31 cellular contexts compared by ENCODE assay signal in the genomic region with DNA sequence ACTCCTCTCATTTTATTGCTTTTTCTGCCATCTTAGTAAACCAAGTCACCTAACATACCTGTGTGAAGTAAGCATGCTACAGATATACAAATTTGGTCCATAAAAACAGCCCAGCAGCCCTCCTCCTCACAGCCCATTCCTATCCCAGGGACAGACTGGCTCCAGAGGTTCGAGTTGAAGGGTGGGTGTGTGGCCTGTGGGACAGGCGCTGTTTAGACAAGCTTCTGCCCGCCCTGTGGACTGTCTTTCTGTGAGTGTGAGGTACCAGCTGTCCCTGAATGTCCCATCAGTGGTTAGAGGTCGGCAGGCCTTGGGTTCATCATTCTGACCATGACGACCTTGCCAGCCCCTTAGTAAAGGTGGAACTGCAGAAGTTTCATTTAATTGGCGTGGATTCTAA.
A peak's percentile ranks its signal among the peaks of the same experiment; 100 is the strongest.
DNase-seq lines count a peak whose midpoint lies in the region; ATAC-seq and TF ChIP-seq lines count a peak whose summit lies in the region.
"Had no signal": no experiment of that assay in that cellular context is flagged by ENCODE, and none has a peak within 500 bp of the region (broad histone marks: within the 10 kb centered on the region; RNA-seq: fewer than 3 reads in every experiment).

No MANE protein-coding gene starts in this region.

- no peaks in the 10 kb centered on the region for H3K9me2 ChIP-seq in OCI-LY1 (ENCODE audit: low read depth, low read length)

- H3K27me3 ChIP-seq in OCI-LY1 (ENCODE audit: insufficient read depth, low read length), result no peaks in the 10 kb centered on the region
- H3K27me3 ChIP-seq: right lobe of liver, stomach, uterus had no signal

- H3K9ac ChIP-seq in OCI-LY1 (ENCODE audit: low read length), result peak overlapping the region; percentile 98

- H3K4me1 ChIP-seq in OCI-LY1 (ENCODE audit: insufficient read depth, low read length, severe bottlenecking), result peaks cover 98% of the 10 kb centered on the region
- H3K4me1 ChIP-seq: A549, right lobe of liver, SJSA1, uterus had no signal

- POLR2A ChIA-PET in activated CD8-positive, alpha-beta T cell treated with anti-CD3 and anti-CD28 coated beads, Interleukin-2, amount 10 ng/mL, durations not matched to agents 7 days and 5 days (lab: Charles Lee), result no interaction called here
- POLR2A ChIA-PET in activated CD8-positive, alpha-beta T cell treated with anti-CD3 and anti-CD28 coated beads for 36 hours (lab: Charles Lee), result interaction anchor here (1.4 kb wide), 1 partner anchor 18 kb away, joined by 4 read pairs; no protein-coding TSS in a partner anchor
- POLR2A ChIA-PET in activated CD4-positive, alpha-beta T cell treated with anti-CD3 and anti-CD28 coated beads for 36 hours (lab: Charles Lee), result interaction anchor here (0.5 kb wide), 1 partner anchor 70 kb away, joined by 3 read pairs; no protein-coding TSS in a partner anchor

- no peak for ATAC-seq in activated CD8-positive, alpha-beta T cell treated with anti-CD3 and anti-CD28 coated beads, Interleukin-2, amount 10 ng/mL, durations not matched to agents 7 days and 5 days
- no peak for ATAC-seq in activated CD8-positive, alpha-beta T cell treated with anti-CD3 and anti-CD28 coated beads for 36 hours
- no peak for ATAC-seq in activated CD4-positive, alpha-beta T cell treated with anti-CD3 and anti-CD28 coated beads for 36 hours
- ATAC-seq: A549; activated naive CD8-positive, alpha-beta T cell treated with anti-CD3 and anti-CD28 coated beads, Interleukin-2, amount 50 U/mL, for 24 hours; CD8-positive, alpha-beta T cell; esophagus mucosa; GM12878; naive thymus-derived CD4-positive, alpha-beta T cell; right lobe of liver; WTC11 had no signal

- CTCF ChIA-PET in activated CD8-positive, alpha-beta T cell treated with anti-CD3 and anti-CD28 coated beads, Interleukin-2, amount 10 ng/mL, durations not matched to agents 7 days and 5 days (lab: Charles Lee), result no interaction called here
- CTCF ChIA-PET in activated CD8-positive, alpha-beta T cell treated with anti-CD3 and anti-CD28 coated beads for 36 hours (lab: Charles Lee), result no interaction called here
- CTCF ChIA-PET in activated CD4-positive, alpha-beta T cell treated with anti-CD3 and anti-CD28 coated beads for 36 hours (lab: Charles Lee), result interaction anchor here (1.6 kb wide), 1 partner anchor 12 kb away, joined by 4 read pairs; no protein-coding TSS in a partner anchor

- H3K79me2 ChIP-seq in OCI-LY1 (ENCODE audit: insufficient read depth, low read length), result no peaks in the 10 kb centered on the region

- no peaks in the 10 kb centered on the region for H4K20me1 ChIP-seq in OCI-LY1 (ENCODE audit: insufficient read depth, low read length)

- peaks cover 11% of the 10 kb centered on the region for H3K27me3 Mint-ChIP-seq in activated CD8-positive, alpha-beta T cell treated with anti-CD3 and anti-CD28 coated beads, Interleukin-2, amount 10 ng/mL, durations not matched to agents 7 days and 5 days (ENCODE audit: low read depth)
- peaks cover 2% of the 10 kb centered on the region for H3K27me3 Mint-ChIP-seq in activated CD8-positive, alpha-beta T cell treated with anti-CD3 and anti-CD28 coated beads for 36 hours
- no peaks in the 10 kb centered on the region for H3K27me3 Mint-ChIP-seq in activated CD4-positive, alpha-beta T cell treated with anti-CD3 and anti-CD28 coated beads for 36 hours
- H3K27me3 Mint-ChIP-seq: activated CD4-positive, alpha-beta memory T cell treated with anti-CD3 and anti-CD28 coated beads for 36 hours; activated naive CD8-positive, alpha-beta T cell treated with anti-CD3 and anti-CD28 coated beads, Interleukin-2, amount 50 U/mL, for 24 hours; progenitor cell of endocrine pancreas had no signal

- DNase-seq in activated CD8-positive, alpha-beta T cell treated with anti-CD3 and anti-CD28 coated beads, Interleukin-2, amount 10 ng/mL, durations not matched to agents 7 days and 5 days, result peak; percentile 11
- no peak for DNase-seq in activated CD8-positive, alpha-beta T cell treated with anti-CD3 and anti-CD28 coated beads for 36 hours
- DNase-seq in GM03348 (ENCODE audit: low spot score), result peak; percentile 4
- DNase-seq in mesenteric fat pad (ENCODE audit: low spot score), result peak; percentile 37
- no peak for DNase-seq in SIG-M5 (lab: John Stamatoyannopoulos, UW)
- DNase-seq in COR-L47 (lab: John Stamatoyannopoulos, UW), result no peak
- DNase-seq in activated CD4-positive, alpha-beta T cell treated with anti-CD3 and anti-CD28 coated beads for 36 hours, result no peak
- DNase-seq: activated naive CD8-positive, alpha-beta T cell treated with anti-CD3 and anti-CD28 coated beads, Interleukin-2, amount 50 U/mL, for 24 hours; caudate nucleus; foreskin fibroblast; islet precursor cell; left ventricle myocardium inferior; naive thymus-derived CD4-positive, alpha-beta T cell; NCI-H1092 treated with DMSO at 0.1 percent for 48 hours; NCI-H1694 treated with DMSO at 0.1 percent for 48 hours; NCI-H446 treated with DMSO at 0.1 percent for 48 hours; NCI-H774; stomach; uterus had no signal

- no peak overlapping the region for H3K4me3 Mint-ChIP-seq in activated CD8-positive, alpha-beta T cell treated with anti-CD3 and anti-CD28 coated beads, Interleukin-2, amount 10 ng/mL, durations not matched to agents 7 days and 5 days
- H3K4me3 Mint-ChIP-seq in activated CD8-positive, alpha-beta T cell treated with anti-CD3 and anti-CD28 coated beads for 36 hours, result no peak overlapping the region
- H3K4me3 Mint-ChIP-seq in activated CD4-positive, alpha-beta T cell treated with anti-CD3 and anti-CD28 coated beads for 36 hours, result no peak overlapping the region
- H3K4me3 Mint-ChIP-seq: activated CD4-positive, alpha-beta memory T cell treated with anti-CD3 and anti-CD28 coated beads for 36 hours; activated naive CD8-positive, alpha-beta T cell treated with anti-CD3 and anti-CD28 coated beads, Interleukin-2, amount 50 U/mL, for 24 hours; CD8-positive, alpha-beta T cell; mesothelial cell of epicardium; naive thymus-derived CD4-positive, alpha-beta T cell; WTC11 had no signal

- peaks cover 12% of the 10 kb centered on the region for H3K9me3 ChIP-seq in OCI-LY1 (ENCODE audit: low read length)
- H3K9me3 ChIP-seq: A549, left ventricle myocardium inferior, right lobe of liver, SJSA1, stomach, uterus had no signal

- peaks cover 51% of the 10 kb centered on the region for H3K36me3 ChIP-seq in OCI-LY1 (ENCODE audit: insufficient read depth, low read length)
- H3K36me3 ChIP-seq: right lobe of liver, SJSA1, uterus had no signal

- peak overlapping the region; percentile 96 for H3K4me2 ChIP-seq in OCI-LY1 (ENCODE audit: low read length)
- H3K4me2 ChIP-seq: A549 had no signal

- H3F3A ChIP-seq in OCI-LY1 (ENCODE audit: insufficient read depth, low read length), result no peaks in the 10 kb centered on the region

- no peak overlapping the region for H3K27ac Mint-ChIP-seq in activated CD8-positive, alpha-beta T cell treated with anti-CD3 and anti-CD28 coated beads, Interleukin-2, amount 10 ng/mL, durations not matched to agents 7 days and 5 days
- no peak overlapping the region for H3K27ac Mint-ChIP-seq in activated CD8-positive, alpha-beta T cell treated with anti-CD3 and anti-CD28 coated beads for 36 hours
- no peak overlapping the region for H3K27ac Mint-ChIP-seq in activated CD4-positive, alpha-beta T cell treated with anti-CD3 and anti-CD28 coated beads for 36 hours
- H3K27ac Mint-ChIP-seq: activated CD4-positive, alpha-beta memory T cell treated with anti-CD3 and anti-CD28 coated beads for 36 hours; activated naive CD8-positive, alpha-beta T cell treated with anti-CD3 and anti-CD28 coated beads, Interleukin-2, amount 50 U/mL, for 24 hours; CD8-positive, alpha-beta T cell; IgD-negative memory B cell; mesothelial cell of epicardium had no signal

- H3K4me1 Mint-ChIP-seq in activated CD8-positive, alpha-beta T cell treated with anti-CD3 and anti-CD28 coated beads, Interleukin-2, amount 10 ng/mL, durations not matched to agents 7 days and 5 days (ENCODE audit: low read depth), result peaks cover 14% of the 10 kb centered on the region
- peaks cover 12% of the 10 kb centered on the region for H3K4me1 Mint-ChIP-seq in activated CD8-positive, alpha-beta T cell treated with anti-CD3 and anti-CD28 coated beads for 36 hours (ENCODE audit: low read depth)
- H3K4me1 Mint-ChIP-seq in activated CD4-positive, alpha-beta T cell treated with anti-CD3 and anti-CD28 coated beads for 36 hours, result peaks cover 21% of the 10 kb centered on the region
- H3K4me1 Mint-ChIP-seq: mesothelial cell of epicardium, WTC11 had no signal

- no peak for TF ChIP-seq CTCF in activated CD8-positive, alpha-beta T cell treated with anti-CD3 and anti-CD28 coated beads for 36 hours (IDR thresholded peaks at IDR 0.05)
- no peak for TF ChIP-seq CTCF in OCI-LY1 (IDR thresholded peaks at IDR 0.05; ENCODE audit: low read length)

- intact Hi-C loops in activated CD8-positive, alpha-beta T cell treated with anti-CD3 and anti-CD28 coated beads for 36 hours (cut with micrococcal nuclease), result no loop called here
- intact Hi-C loops in activated CD4-positive, alpha-beta T cell treated with anti-CD3 and anti-CD28 coated beads for 36 hours (cut with DNase I, micrococcal nuclease), result no loop called here

- no peaks in the 10 kb centered on the region for H3K9me3 Mint-ChIP-seq in activated CD8-positive, alpha-beta T cell treated with anti-CD3 and anti-CD28 coated beads, Interleukin-2, amount 10 ng/mL, durations not matched to agents 7 days and 5 days (ENCODE audit: insufficient read depth)
- no peaks in the 10 kb centered on the region for H3K9me3 Mint-ChIP-seq in activated CD8-positive, alpha-beta T cell treated with anti-CD3 and anti-CD28 coated beads for 36 hours
- no peaks in the 10 kb centered on the region for H3K9me3 Mint-ChIP-seq in activated CD4-positive, alpha-beta T cell treated with anti-CD3 and anti-CD28 coated beads for 36 hours (ENCODE audit: low read depth)
- H3K9me3 Mint-ChIP-seq: activated CD4-positive, alpha-beta memory T cell treated with anti-CD3 and anti-CD28 coated beads for 36 hours; activated naive CD8-positive, alpha-beta T cell treated with anti-CD3 and anti-CD28 coated beads, Interleukin-2, amount 50 U/mL, for 24 hours; CD8-positive, alpha-beta T cell; IgD-negative memory B cell; WTC11 had no signal

- H3K4me3 ChIP-seq in OCI-LY1 (ENCODE audit: low read depth, low read length, poor library complexity, severe bottlenecking), result peak overlapping the region; percentile 69
- H3K4me3 ChIP-seq: A549, GM12878, left ventricle myocardium inferior, right lobe of liver, SJSA1, stomach, uterus had no signal

- H3K36me3 Mint-ChIP-seq in activated CD8-positive, alpha-beta T cell treated with anti-CD3 and anti-CD28 coated beads, Interleukin-2, amount 10 ng/mL, durations not matched to agents 7 days and 5 days (ENCODE audit: low read depth), result no peaks in the 10 kb centered on the region
- H3K36me3 Mint-ChIP-seq in activated CD8-positive, alpha-beta T cell treated with anti-CD3 and anti-CD28 coated beads for 36 hours (ENCODE audit: low read depth), result no peaks in the 10 kb centered on the region
- H3K36me3 Mint-ChIP-seq in activated CD4-positive, alpha-beta T cell treated with anti-CD3 and anti-CD28 coated beads for 36 hours (ENCODE audit: low read depth), result no peaks in the 10 kb centered on the region
- H3K36me3 Mint-ChIP-seq: activated CD4-positive, alpha-beta memory T cell treated with anti-CD3 and anti-CD28 coated beads for 36 hours; CD8-positive, alpha-beta T cell; IgD-negative memory B cell had no signal

- H3K27ac ChIP-seq in OCI-LY1 (ENCODE audit: low read depth, low read length, poor library complexity, severe bottlenecking), result peak overlapping the region; percentile 99
- H3K27ac ChIP-seq: A549, left ventricle myocardium inferior, right lobe of liver, SJSA1, stomach, uterus had no signal

- no peak overlapping the region for H2AFZ ChIP-seq in OCI-LY1 (ENCODE audit: low read length)

Comparison
In these comparisons a context has a peak if more than half of its experiments do, and no peak if none do; other contexts are left out.
1. DNase-seq: peak in activated CD8-positive, alpha-beta T cell treated with anti-CD3 and anti-CD28 coated beads, Interleukin-2, amount 10 ng/mL, durations not matched to agents 7 days and 5 days (single experiment), GM03348 (single experiment) and mesenteric fat pad (single experiment); none in activated CD8-positive, alpha-beta T cell treated with anti-CD3 and anti-CD28 coated beads for 36 hours (single experiment), SIG-M5 (single experiment), COR-L47 (single experiment) and activated CD4-positive, alpha-beta T cell treated with anti-CD3 and anti-CD28 coated beads for 36 hours (single experiment).